In genomic region chr5:56580864-56581263, GRCh38 we compare ENCODE assay signal across 24 cellular contexts.
"Had no signal": no experiment of that assay in that cellular context is flagged by ENCODE, and none has a peak within 500 bp of the region (broad histone marks: within the 10 kb centered on the region; RNA-seq: fewer than 3 reads in every experiment).

No MANE protein-coding gene starts in this region.

- ATAC-seq: effector memory CD8-positive, alpha-beta T cell; gastroesophageal sphincter; heart left ventricle; pancreas; psoas muscle; upper lobe of right lung had no signal

- FAIRE-seq: astrocyte, islet of Langerhans, pancreas had no signal

- H3K27ac Mint-ChIP-seq: activated CD4-positive, alpha-beta memory T cell treated with anti-CD3 and anti-CD28 coated beads for 36 hours; activated naive CD8-positive, alpha-beta T cell treated with anti-CD3 and anti-CD28 coated beads for 36 hours; effector memory CD8-positive, alpha-beta T cell; nephron progenitor cell; stimulated activated naive CD8-positive, alpha-beta T cell treated with anti-CD3 and anti-CD28 coated beads, Interleukin-15, Interleukin-2, amounts not matched to agents 100 ng/mL and 50 ng/mL, for 24 hours had no signal

- H3K36me3 Mint-ChIP-seq: activated CD4-positive, alpha-beta memory T cell treated with anti-CD3 and anti-CD28 coated beads for 36 hours; activated naive CD8-positive, alpha-beta T cell treated with anti-CD3 and anti-CD28 coated beads for 36 hours had no signal

- H3K27me3 Mint-ChIP-seq: activated CD4-positive, alpha-beta memory T cell treated with anti-CD3 and anti-CD28 coated beads for 36 hours; activated naive CD8-positive, alpha-beta T cell treated with anti-CD3 and anti-CD28 coated beads for 36 hours; stimulated activated naive CD8-positive, alpha-beta T cell treated with anti-CD3 and anti-CD28 coated beads, Interleukin-15, Interleukin-2, amounts not matched to agents 100 ng/mL and 50 ng/mL, for 24 hours had no signal

- DNase-seq: activated CD4-positive, alpha-beta memory T cell treated with anti-CD3 and anti-CD28 coated beads for 36 hours; activated CD4-positive, alpha-beta T cell treated with anti-CD3 and anti-CD28 coated beads for 48 hours; activated CD4-positive, CD25-positive, alpha-beta regulatory T cell; activated naive CD4-positive, alpha-beta T cell treated with Interleukin-2 at 50 U/mL for 16 hours; activated naive CD8-positive, alpha-beta T cell treated with anti-CD3 and anti-CD28 coated beads for 36 hours; activated T-cell treated with anti-CD3 and anti-CD28 coated beads, Interleukin-2, amount 50 U/mL, for 48 hours; central memory CD4-positive, alpha-beta T cell; effector memory CD8-positive, alpha-beta T cell; esophagus squamous epithelium; heart left ventricle; mesenchymal stem cell; nephron progenitor cell; pancreas; psoas muscle; spleen; stimulated activated CD4-positive, alpha-beta T cell treated with anti-CD3 and anti-CD28 coated beads, Interleukin-4, amount 100 ng/mL, for 24 hours; substantia nigra; T1000; thyroid gland; upper lobe of right lung had no signal

- H3K4me3 Mint-ChIP-seq: activated CD4-positive, alpha-beta memory T cell treated with anti-CD3 and anti-CD28 coated beads for 36 hours; activated naive CD8-positive, alpha-beta T cell treated with anti-CD3 and anti-CD28 coated beads for 36 hours; effector memory CD8-positive, alpha-beta T cell; nephron progenitor cell; stimulated activated naive CD8-positive, alpha-beta T cell treated with anti-CD3 and anti-CD28 coated beads, Interleukin-15, Interleukin-2, amounts not matched to agents 100 ng/mL and 50 ng/mL, for 24 hours had no signal

- H3K9me3 Mint-ChIP-seq: effector memory CD8-positive, alpha-beta T cell; stimulated activated naive CD8-positive, alpha-beta T cell treated with anti-CD3 and anti-CD28 coated beads, Interleukin-15, Interleukin-2, amounts not matched to agents 100 ng/mL and 50 ng/mL, for 24 hours had no signal
